ENCODE assay signal across 18 cellular contexts in genomic region chr1:94754101-94754500, GRCh38.
DNase-seq lines count a peak whose midpoint lies in the region; ATAC-seq and TF ChIP-seq lines count a peak whose summit lies in the region.
"Had no signal": no experiment of that assay in that cellular context is flagged by ENCODE, and none has a peak within 500 bp of the region (broad histone marks: within the 10 kb centered on the region; RNA-seq: fewer than 3 reads in every experiment).

No MANE protein-coding gene starts in this region.

- no peak for ATAC-seq in heart right ventricle
- ATAC-seq in stimulated activated naive CD8-positive, alpha-beta T cell treated with anti-CD3 and anti-CD28 coated beads, Interleukin-15, amount 100 ng/mL, for 72 hours, result no peak
- ATAC-seq: CD8-positive, alpha-beta T cell; K562 had no signal

- peaks cover 7% of the 10 kb centered on the region for H3K4me1 Mint-ChIP-seq in stimulated activated naive CD8-positive, alpha-beta T cell treated with anti-CD3 and anti-CD28 coated beads, Interleukin-15, amount 100 ng/mL, for 72 hours

- no peak overlapping the region for H3K4ac ChIP-seq in mesenchymal stem cell (ENCODE audit: low read depth in 1 of 2, low read length in 2 of 2)

- TF ChIP-seq EP300 in transverse colon (IDR thresholded peaks at IDR 0.05; ENCODE audit: low read depth) (no peak), sigmoid colon (IDR thresholded peaks at IDR 0.05) (no peak)

- WGBS in heart right ventricle, 2 donors, result 75 to 81% methylated on average over 2 of the region's 2 CpGs
- 43% methylated on average over 1 of the region's 2 CpGs for WGBS in mesenchymal stem cell
- WGBS in transverse colon (ENCODE audit: low coverage in 1 of 2), 2 donors, result 64 to 65% methylated on average over 2 of the region's 2 CpGs
- WGBS in sigmoid colon, 2 donors, result 78 to 81% methylated on average over 2 of the region's 2 CpGs

- in situ Hi-C loops in transverse colon (cut with MboI; ENCODE audit: low pct_ligation_motif_present in 1 of 4, low pct_unique_long_range_greater_than_20kb in 1 of 4, low sequenced_read_pairs in 3 of 4), result no loop called here

- H2BK12ac ChIP-seq in mesenchymal stem cell (ENCODE audit: low read length in 2 of 2), result no peak overlapping the region

- H4K8ac ChIP-seq in mesenchymal stem cell (ENCODE audit: low read length), result no peak overlapping the region

- peaks cover 3% of the 10 kb centered on the region for H3K79me1 ChIP-seq in mesenchymal stem cell (replicated peaks; ENCODE audit: low read length, poor library complexity, severe bottlenecking)

- no peak overlapping the region for H3K23ac ChIP-seq in mesenchymal stem cell (ENCODE audit: low read length in 2 of 2)

- H3K27ac Mint-ChIP-seq in stimulated activated naive CD8-positive, alpha-beta T cell treated with anti-CD3 and anti-CD28 coated beads, Interleukin-15, amount 100 ng/mL, for 72 hours, result no peak overlapping the region
- H3K27ac Mint-ChIP-seq: CD8-positive, alpha-beta T cell had no signal

- TF ChIP-seq POLR2A in transverse colon (IDR thresholded peaks at IDR 0.05) (no peak), sigmoid colon (IDR thresholded peaks at IDR 0.05) (no peak)

- H2BK15ac ChIP-seq in mesenchymal stem cell (ENCODE audit: low read depth, poor library complexity, severe bottlenecking), result no peak overlapping the region

- no peak overlapping the region for H2AFZ ChIP-seq in mesenchymal stem cell (ENCODE audit: low read depth, low read length)
- H2AFZ ChIP-seq: PC-9 had no signal

- no peak overlapping the region for H3K14ac ChIP-seq in mesenchymal stem cell (ENCODE audit: low read length in 2 of 2)

- no peak overlapping the region for H3K4me2 ChIP-seq in mesenchymal stem cell (ENCODE audit: low read length, poor library complexity, severe bottlenecking)
- H3K4me2 ChIP-seq: BLaER1, PC-9 had no signal

- no peak overlapping the region for H3K4me3 ChIP-seq in heart right ventricle
- H3K4me3 ChIP-seq in colonic mucosa, result no peak overlapping the region
- no peak overlapping the region for H3K4me3 ChIP-seq in mesenchymal stem cell (ENCODE audit: insufficient read depth in 1 of 2, low read depth in 1 of 2, low read length in 2 of 2)
- no peak overlapping the region for H3K4me3 ChIP-seq in transverse colon
- no peak overlapping the region for H3K4me3 ChIP-seq in sigmoid colon
- H3K4me3 ChIP-seq: BLaER1, K562, PC-9 had no signal

- TF ChIP-seq CTCF in heart right ventricle (IDR thresholded peaks at IDR 0.05) (no peak), colonic mucosa (IDR thresholded peaks at IDR 0.05) (no peak), transverse colon (IDR thresholded peaks at IDR 0.05) (no peak), sigmoid colon (IDR thresholded peaks at IDR 0.05) (no peak)

- H3K18ac ChIP-seq in mesenchymal stem cell (ENCODE audit: low read depth in 1 of 2, low read length in 2 of 2), result no peak overlapping the region

- H3K27ac ChIP-seq in heart right ventricle (peak overlapping the region; percentile 10 to 85 (median 76)), colonic mucosa (peak overlapping the region; percentile 36), mesenchymal stem cell (ENCODE audit: low read length, poor library complexity, severe bottlenecking) (no peak overlapping the region), transverse colon (peak overlapping the region; percentile 2 to 36 (median 34)), sigmoid colon (peak overlapping the region in 2 of 4 donors; percentile 16 to 24)
- H3K27ac ChIP-seq: BLaER1, PC-9 had no signal

- H3K9me3 Mint-ChIP-seq in stimulated activated naive CD8-positive, alpha-beta T cell treated with anti-CD3 and anti-CD28 coated beads, Interleukin-15, amount 100 ng/mL, for 72 hours, result peaks cover 0 to 12% of the 10 kb centered on the region in 2 donors

- H2AK5ac ChIP-seq in mesenchymal stem cell (ENCODE audit: low read length, severe bottlenecking), result no peak overlapping the region

- no peak overlapping the region for H2BK5ac ChIP-seq in mesenchymal stem cell (ENCODE audit: low read depth, low read length, poor library complexity, severe bottlenecking)

- H3K27me3 Mint-ChIP-seq in stimulated activated naive CD8-positive, alpha-beta T cell treated with anti-CD3 and anti-CD28 coated beads, Interleukin-15, amount 100 ng/mL, for 72 hours, result peaks cover 15% of the 10 kb centered on the region

- intact Hi-C loops in heart right ventricle (cut with DNase I) (loop anchor here in 3 of 10 donors (5.0 kb wide), 3 partner anchors 48 to 102 kb away; no protein-coding TSS in a partner anchor), cardiac septum (cut with DNase I) (no loop called here), colonic mucosa (cut with DNase I) (no loop called here), transverse colon (cut with DNase I; ENCODE audit: low total_unique reads) (no loop called here), sigmoid colon (cut with DNase I) (no loop called here)

- H3K4me1 ChIP-seq in heart right ventricle (peaks cover 0 to 51% (median 32%) of the 10 kb centered on the region in 9 donors), colonic mucosa (no peaks in the 10 kb centered on the region), mesenchymal stem cell (ENCODE audit: control insufficient read depth, insufficient read depth, low read depth, low read length) (peaks cover 13% of the 10 kb centered on the region), transverse colon (peaks cover 3 to 16% (median 8%) of the 10 kb centered on the region in 4 donors), sigmoid colon (peaks cover 0 to 15% (median 10%) of the 10 kb centered on the region in 4 donors)
- H3K4me1 ChIP-seq: BLaER1 had no signal

- H3K9ac ChIP-seq in colonic mucosa (ENCODE audit: low read depth in 2 of 2, low read length in 2 of 2), result no peak overlapping the region
- H3K9ac ChIP-seq in mesenchymal stem cell (ENCODE audit: low read length), result no peak overlapping the region
- H3K9ac ChIP-seq: BLaER1 had no signal

- peaks cover 0 to 10% (median 5%) of the 10 kb centered on the region in 11 donors for H3K9me3 ChIP-seq in heart right ventricle
- no peaks in the 10 kb centered on the region for H3K9me3 ChIP-seq in colonic mucosa
- peaks cover 7% of the 10 kb centered on the region for H3K9me3 ChIP-seq in mesenchymal stem cell (ENCODE audit: control insufficient read depth, low read length)
- H3K9me3 ChIP-seq in transverse colon, result peaks cover 0 to 3% of the 10 kb centered on the region in 2 donors
- no peaks in the 10 kb centered on the region for H3K9me3 ChIP-seq in sigmoid colon

- H3K27me3 ChIP-seq in heart right ventricle, result no peaks in the 10 kb centered on the region
- H3K27me3 ChIP-seq in colonic mucosa, result no peaks in the 10 kb centered on the region
- H3K27me3 ChIP-seq in mesenchymal stem cell (ENCODE audit: control insufficient read depth in 1 of 2, insufficient read depth in 1 of 2, low read length in 2 of 2), result no peaks in the 10 kb centered on the region
- no peaks in the 10 kb centered on the region for H3K27me3 ChIP-seq in transverse colon
- H3K27me3 ChIP-seq in sigmoid colon, result no peaks in the 10 kb centered on the region
- H3K27me3 ChIP-seq: BLaER1 had no signal

- H2BK120ac ChIP-seq in mesenchymal stem cell (ENCODE audit: low read depth, low read length), result no peak overlapping the region

- DNase-seq in heart right ventricle (no peak), cardiac septum (ENCODE audit: low spot score) (no peak), colonic mucosa (no peak), mesenchymal stem cell (peak; percentile 55), transverse colon (no peak), sigmoid colon (no peak), HCEC 1CT (no peak)
- DNase-seq in stimulated activated naive CD8-positive, alpha-beta T cell treated with anti-CD3 and anti-CD28 coated beads, Interleukin-15, amount 100 ng/mL, for 72 hours, result no peak
- DNase-seq: 8988T; CD8-positive, alpha-beta T cell; H7; NCI-H1417 treated with DMSO at 0.1 percent for 48 hours; NCI-H2029; NCI-H2171 treated with DMSO at 0.1 percent for 48 hours; NCI-H748 treated with DMSO at 0.1 percent for 48 hours; PC-9 had no signal

- H4K91ac ChIP-seq in mesenchymal stem cell (ENCODE audit: low read length), result no peak overlapping the region

- no peaks in the 10 kb centered on the region for H3K36me3 ChIP-seq in heart right ventricle
- H3K36me3 ChIP-seq in colonic mucosa, result no peaks in the 10 kb centered on the region
- H3K36me3 ChIP-seq in mesenchymal stem cell (ENCODE audit: control insufficient read depth in 1 of 2, insufficient read depth in 2 of 2, low read depth in 1 of 2, low read length in 2 of 2), result no peaks in the 10 kb centered on the region
- no peaks in the 10 kb centered on the region for H3K36me3 ChIP-seq in transverse colon
- no peaks in the 10 kb centered on the region for H3K36me3 ChIP-seq in sigmoid colon
- H3K36me3 ChIP-seq: BLaER1 had no signal

- H3K4me3 Mint-ChIP-seq in stimulated activated naive CD8-positive, alpha-beta T cell treated with anti-CD3 and anti-CD28 coated beads, Interleukin-15, amount 100 ng/mL, for 72 hours, result no peak overlapping the region
- H3K4me3 Mint-ChIP-seq: CD8-positive, alpha-beta T cell had no signal
